In the genomic region with DNA sequence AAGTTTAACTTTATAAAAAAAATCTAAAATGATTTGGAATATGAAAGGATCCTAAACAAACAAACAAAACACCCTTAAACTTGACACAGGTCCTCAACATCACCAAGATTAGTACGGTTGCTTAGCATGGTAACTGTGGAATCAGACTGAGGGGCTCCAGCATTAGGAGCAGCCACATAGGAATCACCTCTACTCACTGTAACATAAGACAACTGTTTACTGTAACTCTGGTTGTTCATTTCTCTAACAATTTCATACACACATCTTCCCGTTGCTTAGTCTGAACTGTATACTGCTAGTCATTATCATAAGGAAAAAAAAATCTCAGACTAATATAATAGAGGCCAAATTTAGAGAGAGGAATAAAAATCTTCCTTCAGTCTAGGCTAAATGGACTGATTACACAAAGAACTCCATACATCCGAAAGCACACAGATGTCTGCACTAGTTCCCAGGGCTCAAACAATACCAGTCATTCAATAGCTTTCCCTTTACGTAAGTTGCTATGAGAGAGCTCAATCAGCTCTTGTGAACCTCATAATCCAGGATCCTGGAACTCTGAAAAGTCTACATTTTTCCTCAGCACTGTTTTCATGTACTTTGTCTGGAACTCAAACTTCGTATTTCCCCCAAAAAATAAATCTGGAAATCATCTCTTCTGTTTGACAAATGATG, we compare ENCODE assay signal across 10 cellular contexts. TPM values are rescaled to one million over a fixed set of nuclear protein-coding genes. Genes with fewer than 3 reads are reported as not detected.
DNase-seq lines count a peak whose midpoint lies in the region; ATAC-seq and TF ChIP-seq lines count a peak whose summit lies in the region.
"Had no signal": no experiment of that assay in that cellular context is flagged by ENCODE, and none has a peak within 500 bp of the region (broad histone marks: within the 10 kb centered on the region; RNA-seq: fewer than 3 reads in every experiment).

No MANE protein-coding gene starts in this region.

- H3K4me3 Mint-ChIP-seq in Calu3 (ENCODE audit: low read depth, unreplicated experiment) (peak overlapping the region; percentile 18), nephron (no peak overlapping the region)
- no peak overlapping the region for H3K4me3 Mint-ChIP-seq in CD8-positive, alpha-beta memory T cell
- H3K4me3 Mint-ChIP-seq: T-helper 1 cell treated with Interleukin-12 subunit alpha and Interleukin-12 subunit beta and Interleukin-4 antibody, amounts not matched to agents 30 μg/mL and 1 μg/mL, for 36 hours had no signal

- H3K27ac Mint-ChIP-seq in Calu3 (ENCODE audit: unreplicated experiment) (peak overlapping the region; percentile 61), nephron (peak overlapping the region; percentile 55 to 78 (median 75))
- no peak overlapping the region for H3K27ac Mint-ChIP-seq in CD8-positive, alpha-beta memory T cell
- H3K27ac Mint-ChIP-seq: T-helper 1 cell treated with Interleukin-12 subunit alpha and Interleukin-12 subunit beta and Interleukin-4 antibody, amounts not matched to agents 30 μg/mL and 1 μg/mL, for 36 hours had no signal

- POLR2A ChIA-PET in CD8-positive, alpha-beta memory T cell (lab: Charles Lee): no interaction called here

- H3K4me1 ChIP-seq in CD8-positive, alpha-beta memory T cell (ENCODE audit: insufficient read depth, low read length): no peaks in the 10 kb centered on the region

- intact Hi-C loops in Calu3 (cut with micrococcal nuclease; ENCODE audit: unreplicated experiment): no loop called here

- no peak overlapping the region for H3K27ac ChIP-seq in CD8-positive, alpha-beta memory T cell (ENCODE audit: low read depth, low read length)

- TF ChIP-seq CTCF in Calu3 (IDR thresholded peaks at IDR 0.05; ENCODE audit: unreplicated experiment) (no peak), epithelial cell of esophagus (IDR thresholded peaks at IDR 0.05; ENCODE audit: insufficient read depth, low read depth, low read length, missing control alignments) (no peak), nephron (IDR thresholded peaks at IDR 0.05; ENCODE audit: unreplicated experiment in 3 of 3) (no peak), GM20000 (IDR thresholded peaks at IDR 0.05; ENCODE audit: extremely low read depth, missing control alignments) (no peak)

- no peak overlapping the region for H3K4me3 ChIP-seq in epithelial cell of esophagus (ENCODE audit: low read length)
- H3K4me3 ChIP-seq in CD8-positive, alpha-beta memory T cell (ENCODE audit: low read length): no peak overlapping the region

- H3K9me3 ChIP-seq in CD8-positive, alpha-beta memory T cell (ENCODE audit: low read length): no peaks in the 10 kb centered on the region

- no peak for ATAC-seq in GM18858 (IDR thresholded peaks at IDR 0.05; ENCODE audit: unreplicated experiment)

- CTCF ChIA-PET in Calu3 (lab: Charles Lee): interaction anchor here (0.5 to 1.4 kb wide), 5 partner anchors 11 to 957 kb away, joined by 3 to 5 read pairs (median 4); partner anchors contain the start of gene LRP6
- CTCF ChIA-PET in CD8-positive, alpha-beta memory T cell (lab: Charles Lee): no interaction called here

- H3K9me3 Mint-ChIP-seq in Calu3 (ENCODE audit: low read depth, unreplicated experiment) (peaks cover 2% of the 10 kb centered on the region), nephron (peaks cover 18% of the 10 kb centered on the region)
- no peaks in the 10 kb centered on the region for H3K9me3 Mint-ChIP-seq in CD8-positive, alpha-beta memory T cell
- H3K9me3 Mint-ChIP-seq: T-helper 1 cell treated with Interleukin-12 subunit alpha and Interleukin-12 subunit beta and Interleukin-4 antibody, amounts not matched to agents 30 μg/mL and 1 μg/mL, for 36 hours had no signal

- no TSS peak for BruUV-seq in Calu3 (replicated peaks; lab: Mats Ljungman, UMichigan)

- H3K4me1 Mint-ChIP-seq in Calu3 (ENCODE audit: low read depth, unreplicated experiment): peaks cover 44% of the 10 kb centered on the region
- peaks cover 21% of the 10 kb centered on the region for H3K4me1 Mint-ChIP-seq in nephron
- no peaks in the 10 kb centered on the region for H3K4me1 Mint-ChIP-seq in CD8-positive, alpha-beta memory T cell

- no peaks in the 10 kb centered on the region for H3K36me3 ChIP-seq in CD8-positive, alpha-beta memory T cell (ENCODE audit: insufficient read depth, low read length)

- H3K27me3 Mint-ChIP-seq in Calu3 (ENCODE audit: unreplicated experiment) (no peaks in the 10 kb centered on the region), nephron (ENCODE audit: low read depth) (no peaks in the 10 kb centered on the region)
- H3K27me3 Mint-ChIP-seq in CD8-positive, alpha-beta memory T cell: peaks cover 3 to 20% of the 10 kb centered on the region in 2 donors

- no peaks in the 10 kb centered on the region for H3K27me3 ChIP-seq in CD8-positive, alpha-beta memory T cell (ENCODE audit: insufficient read depth, low read length, poor library complexity, severe bottlenecking)

- peaks cover 20% of the 10 kb centered on the region for H3K36me3 Mint-ChIP-seq in Calu3 (ENCODE audit: insufficient read depth, unreplicated experiment)
- peaks cover 64% of the 10 kb centered on the region for H3K36me3 Mint-ChIP-seq in nephron (ENCODE audit: low read depth)
- H3K36me3 Mint-ChIP-seq in CD8-positive, alpha-beta memory T cell: no peaks in the 10 kb centered on the region

- DNase-seq in Calu3: no peak
- DNase-seq in NCI-H69 (lab: John Stamatoyannopoulos, UW): peak; percentile 65
- DNase-seq in epithelial cell of esophagus (ENCODE audit: low read depth): peak; percentile 50
- DNase-seq in mucosa of gallbladder (ENCODE audit: low spot score): no peak
- no peak for DNase-seq in GM20000 (ENCODE audit: low spot score)
- no peak for DNase-seq in CD8-positive, alpha-beta memory T cell
- DNase-seq: NCI-H510A had no signal

RNA-seq across cellular contexts. Expression of gene LRP6, which starts 26.0 kb away (rescaled TPM):
- total RNA-seq in Calu3 (2022) (64.7 and 74.8 TPM in 2 replicates), mucosa of gallbladder (36.3 TPM)
- 1 to 10 TPM in 1 of 2 experiments, under 1 TPM in 1; 0.94 to 2.4 TPM for total RNA-seq in CD8-positive, alpha-beta memory T cell
- 0.12 TPM for polyA plus RNA-seq in CD8-positive, alpha-beta memory T cell

Comparison
In these comparisons a context has a peak if more than half of its experiments do, and no peak if none do; other contexts are left out.
1. DNase-seq: peak in NCI-H69 (single experiment) and epithelial cell of esophagus (single experiment); none in Calu3 (single experiment), mucosa of gallbladder (single experiment), GM20000 (single experiment) and CD8-positive, alpha-beta memory T cell (0 of 5).
2. H3K27ac Mint-ChIP-seq: peak in Calu3 (single experiment) and nephron (3 of 3); none in CD8-positive, alpha-beta memory T cell (0 of 8).
3. RNA of gene LRP6, which starts 26.0 kb away (total RNA-seq): 64.7 to 74.8 TPM in Calu3 and 36.3 TPM in mucosa of gallbladder (single experiment); 0.94 to 2.4 TPM in CD8-positive, alpha-beta memory T cell; every median in the first group is over 10 times any median in the second.